In the genomic region with DNA sequence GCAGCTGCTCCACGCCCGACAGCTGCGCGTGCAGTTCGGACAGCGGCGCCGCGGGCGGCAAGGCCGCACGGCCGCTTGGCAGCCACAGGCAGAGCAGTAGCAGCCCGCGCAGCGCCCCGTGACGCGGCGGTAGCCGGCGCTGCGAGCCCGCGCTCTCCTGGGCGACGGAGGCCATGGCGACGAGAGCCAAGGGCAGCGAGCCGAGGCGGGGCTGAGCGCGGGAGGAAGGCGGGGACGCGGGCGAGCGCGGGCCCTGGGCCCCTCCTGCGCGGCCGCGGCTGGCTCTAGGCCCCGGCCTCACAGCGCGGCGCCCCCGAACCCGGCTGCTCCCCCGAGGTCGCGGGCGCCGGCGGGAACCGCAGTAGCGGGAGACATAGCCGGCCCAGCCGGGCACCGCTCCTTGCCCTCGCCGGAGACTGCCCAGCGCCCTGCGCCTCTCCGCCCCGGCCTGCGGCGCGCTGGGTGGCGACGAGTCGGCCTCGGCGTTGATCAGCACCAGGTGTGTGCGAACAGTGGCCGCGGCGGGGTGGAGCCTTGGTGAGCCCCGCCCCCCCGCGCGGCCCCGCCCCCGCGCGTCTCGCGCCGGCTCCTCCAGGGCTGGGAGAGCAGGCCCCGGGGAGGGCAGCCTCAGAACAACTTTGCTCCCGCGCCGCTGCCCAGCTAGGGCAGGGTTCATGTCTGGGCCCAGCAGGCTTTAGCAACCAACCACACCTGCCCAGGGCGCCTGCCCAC, we compare ENCODE assay signal across 8 cellular contexts. TPM values are rescaled to one million over a fixed set of nuclear protein-coding genes. Genes with fewer than 3 reads are reported as not detected.
A peak's percentile ranks its signal among the peaks of the same experiment; 100 is the strongest.
DNase-seq lines count a peak whose midpoint lies in the region; ATAC-seq and TF ChIP-seq lines count a peak whose summit lies in the region.

LRP11 (minus strand) TSS at position 514 of the 732 bp plus-strand sequence; CDS start at position 175, 339 bp downstream.

- H3K4me1 Mint-ChIP-seq in naive thymus-derived CD8-positive, alpha-beta T cell, result peaks cover 0 to 14% (median 7%) of the 10 kb centered on the region in 4 donors
- H3K4me1 Mint-ChIP-seq in stimulated activated naive B cell treated with anti-CD40 and anti-IgM and Interleukin-4, amounts not matched to agents 10 μg/mL and 1 μg/mL and 100 μg/mL, for 72 hours, result peaks cover 6 to 8% of the 10 kb centered on the region in 2 donors

- H3K79me2 ChIP-seq in KMS-11 (ENCODE audit: insufficient read depth, low read depth), result no peaks in the 10 kb centered on the region

- no peaks in the 10 kb centered on the region for H3K36me3 Mint-ChIP-seq in naive thymus-derived CD8-positive, alpha-beta T cell
- H3K36me3 Mint-ChIP-seq in stimulated activated naive B cell treated with anti-CD40 and anti-IgM and Interleukin-4, amounts not matched to agents 10 μg/mL and 1 μg/mL and 100 μg/mL, for 72 hours, result no peaks in the 10 kb centered on the region

- peak within 1 kb of the TSS; percentile 84 for H3K4me2 ChIP-seq in KMS-11

- H3K27me3 ChIP-seq in KMS-11 (ENCODE audit: insufficient read depth, low read depth), result no peaks in the 10 kb centered on the region

- POLR2A ChIA-PET in naive thymus-derived CD8-positive, alpha-beta T cell (lab: Charles Lee), result interaction anchor here (0.6 to 1.0 kb wide), 3 partner anchors 147 to 1003 kb away, joined by 3 to 7 read pairs (median 5); partner anchors contain the start of gene LATS1

- peaks cover 0 to 33% (median 20%) of the 10 kb centered on the region in 5 donors for H3K27me3 Mint-ChIP-seq in naive thymus-derived CD8-positive, alpha-beta T cell
- peaks cover 30 to 41% of the 10 kb centered on the region in 2 donors for H3K27me3 Mint-ChIP-seq in stimulated activated naive B cell treated with anti-CD40 and anti-IgM and Interleukin-4, amounts not matched to agents 10 μg/mL and 1 μg/mL and 100 μg/mL, for 72 hours

- H3K4me3 ChIP-seq in KMS-11 (IDR thresholded peaks at IDR 0.05; ENCODE audit: insufficient read depth, low read depth, low read length), result no peak within 1 kb of the TSS
- H3K4me3 ChIP-seq in fibroblast of mammary gland (ENCODE audit: control insufficient read depth, low read depth, low read length), result peak within 1 kb of the TSS; percentile 77

- TF ChIP-seq CTCF in KMS-11 (conservative IDR thresholded peaks at IDR 0.05; ENCODE audit: low read depth, low read length), result no peak
- no peak for TF ChIP-seq CTCF in fibroblast of mammary gland (conservative IDR thresholded peaks at IDR 0.05; ENCODE audit: control insufficient read depth, insufficient read depth, low read depth, low read length)

- peak within 1 kb of the TSS; percentile 32; the same call in 1 of the 2 replicates for H3K27ac ChIP-seq in KMS-11

- peak within 1 kb of the TSS; percentile 62 to 88 (median 74) for H3K4me3 Mint-ChIP-seq in naive thymus-derived CD8-positive, alpha-beta T cell
- H3K4me3 Mint-ChIP-seq in stimulated activated naive B cell treated with anti-CD40 and anti-IgM and Interleukin-4, amounts not matched to agents 10 μg/mL and 1 μg/mL and 100 μg/mL, for 72 hours, result peak within 1 kb of the TSS; percentile 71 to 74

- H4K20me1 ChIP-seq in KMS-11 (ENCODE audit: insufficient read depth), result no peaks in the 10 kb centered on the region

- peak; percentile 77 for DNase-seq in DMS153 treated with DMSO at 0.1 percent for 48 hours (lab: John Stamatoyannopoulos, UW; ENCODE audit: unreplicated experiment)
- DNase-seq in RPMI8226, result peak; percentile 87
- peak; percentile 80 for DNase-seq in activated T-helper 9 cell treated with anti-CD3 and anti-CD28 coated beads, Interleukin-2, amount 50 U/mL, for 16 hours (ENCODE audit: low read depth)
- peak; percentile 78 for DNase-seq in fibroblast of mammary gland (ENCODE audit: low read depth)
- peak; percentile 57 to 85 (median 81) for DNase-seq in naive thymus-derived CD8-positive, alpha-beta T cell
- peak; percentile 74 for DNase-seq in stimulated activated naive B cell treated with anti-CD40 and anti-IgM and Interleukin-4, amounts not matched to agents 10 μg/mL and 1 μg/mL and 100 μg/mL, for 72 hours

- H3K9ac ChIP-seq in KMS-11, result peak within 1 kb of the TSS; percentile 35; the same call in 1 of the 2 replicates

- peaks cover 0 to 2% (median 0%) of the 10 kb centered on the region in 9 donors for H3K9me3 Mint-ChIP-seq in naive thymus-derived CD8-positive, alpha-beta T cell
- no peaks in the 10 kb centered on the region for H3K9me3 Mint-ChIP-seq in stimulated activated naive B cell treated with anti-CD40 and anti-IgM and Interleukin-4, amounts not matched to agents 10 μg/mL and 1 μg/mL and 100 μg/mL, for 72 hours

- H3K36me3 ChIP-seq in KMS-11 (ENCODE audit: insufficient read depth), result no peaks in the 10 kb centered on the region

- peak within 1 kb of the TSS in 5 of 10 donors; percentile 19 to 69 (median 37) for H3K27ac Mint-ChIP-seq in naive thymus-derived CD8-positive, alpha-beta T cell
- H3K27ac Mint-ChIP-seq in stimulated activated naive B cell treated with anti-CD40 and anti-IgM and Interleukin-4, amounts not matched to agents 10 μg/mL and 1 μg/mL and 100 μg/mL, for 72 hours, result no peak within 1 kb of the TSS

- H2AFZ ChIP-seq in KMS-11 (ENCODE audit: low read depth), result peak within 1 kb of the TSS; percentile 97

- H3K4me1 ChIP-seq in KMS-11 (ENCODE audit: low read depth, poor library complexity, severe bottlenecking), result peaks cover 7% of the 10 kb centered on the region

- peak; percentile 74 for ATAC-seq in GM21786 (IDR thresholded peaks at IDR 0.05; ENCODE audit: unreplicated experiment)
- ATAC-seq in naive thymus-derived CD8-positive, alpha-beta T cell, result peak; percentile 84 to 87
- ATAC-seq in stimulated activated naive B cell treated with anti-CD40 and anti-IgM and Interleukin-4, amounts not matched to agents 10 μg/mL and 1 μg/mL and 100 μg/mL, for 72 hours (replicated peaks), result peak; percentile 90 to 91

RNA-seq across cellular contexts. Expression of gene LRP11, which starts in this region (rescaled TPM):
- total RNA-seq in naive thymus-derived CD8-positive, alpha-beta T cell, result 1 to 10 TPM; 1.4 to 1.8 TPM
- under 1 TPM; 0.33 to 0.43 (median 0.37) TPM for polyA plus RNA-seq in naive thymus-derived CD8-positive, alpha-beta T cell
